22 cellular contexts compared by ENCODE assay signal in genomic region chr6:35174043-35174434, GRCh38. TPM values are rescaled to one million over a fixed set of nuclear protein-coding genes. Genes with fewer than 3 reads are reported as not detected.
DNase-seq lines count a peak whose midpoint lies in the region; ATAC-seq, FAIRE-seq and TF ChIP-seq lines count a peak whose summit lies in the region.
"Had no signal": no experiment of that assay in that cellular context is flagged by ENCODE, and none has a peak within 500 bp of the region (broad histone marks: within the 10 kb centered on the region; RNA-seq: fewer than 3 reads in every experiment).

No MANE protein-coding gene starts in this region.

- peak overlapping the region; percentile 22 for H3K27ac Mint-ChIP-seq in endodermal cell
- H3K27ac Mint-ChIP-seq: IgD-negative memory B cell had no signal

- H3K4me1 Mint-ChIP-seq in endodermal cell = peaks cover 15% of the 10 kb centered on the region

- H3K27me3 ChIP-seq in BLaER1 (no peaks in the 10 kb centered on the region), PC-3 (ENCODE audit: low read length) (no peaks in the 10 kb centered on the region), endodermal cell (ENCODE audit: control insufficient read depth, insufficient read depth, low read length, poor library complexity, severe bottlenecking) (peaks cover 14% of the 10 kb centered on the region), prostate gland (replicated peaks; ENCODE audit: insufficient read depth) (no peaks in the 10 kb centered on the region), small intestine (ENCODE audit: control insufficient read depth in 2 of 2, insufficient read depth in 2 of 2, low read length in 2 of 2) (peaks cover 0 to 4% of the 10 kb centered on the region in 2 donors)
- no peaks in the 10 kb centered on the region for H3K27me3 ChIP-seq in BLaER1 treated with 17β-estradiol and CSF1 and Interleukin-3, amounts not matched to agents 10 nM and 100 nM

- BruUV-seq in PC-3 (replicated peaks; lab: Mats Ljungman, UMichigan) = TSS peak; percentile 84

- H3K9ac ChIP-seq in BLaER1 (no peak overlapping the region), PC-3 (ENCODE audit: low read length) (peak overlapping the region; percentile 48; the same call in 1 of the 2 replicates), endodermal cell (ENCODE audit: extremely low read depth, low read length, poor library complexity, severe bottlenecking) (no peak overlapping the region)
- H3K9ac ChIP-seq in BLaER1 treated with 17β-estradiol and CSF1 and Interleukin-3, amounts not matched to agents 10 nM and 100 nM = peak overlapping the region in 4 of 11 experiments; percentile 30 to 60 (median 48); a peak in 8 of 22 replicates
- H3K9ac ChIP-seq: SK-N-SH had no signal

- intact Hi-C loops in PC-3 (cut with micrococcal nuclease) = no loop called here
- intact Hi-C loops in prostate gland (cut with DNase I) = no loop called here

- POLR2A ChIA-PET in PC-3 (lab: Charles Lee; ENCODE audit: unreplicated experiment) = no interaction called here

- no peaks in the 10 kb centered on the region for H3K36me3 Mint-ChIP-seq in endodermal cell (ENCODE audit: low read depth)
- H3K36me3 Mint-ChIP-seq: T-cell had no signal

- peaks cover 14% of the 10 kb centered on the region for H3K4me1 ChIP-seq in BLaER1
- peaks cover 11 to 22% (median 16%) of the 10 kb centered on the region in 10 experiments for H3K4me1 ChIP-seq in BLaER1 treated with 17β-estradiol and CSF1 and Interleukin-3, amounts not matched to agents 10 nM and 100 nM
- peaks cover 41% of the 10 kb centered on the region for H3K4me1 ChIP-seq in PC-3 (ENCODE audit: insufficient read depth, low read length)
- no peaks in the 10 kb centered on the region for H3K4me1 ChIP-seq in endodermal cell (ENCODE audit: control insufficient read depth, insufficient read depth, low read length)
- no peaks in the 10 kb centered on the region for H3K4me1 ChIP-seq in prostate gland (replicated peaks)
- H3K4me1 ChIP-seq in small intestine (ENCODE audit: control insufficient read depth in 2 of 2, insufficient read depth in 1 of 2, low read depth in 1 of 2, low read length in 1 of 2) = no peaks in the 10 kb centered on the region
- H3K4me1 ChIP-seq: BE2C had no signal

- no peaks in the 10 kb centered on the region for H3K79me2 ChIP-seq in PC-3 (ENCODE audit: low read length)

- H3K27ac ChIP-seq in BLaER1 = no peak overlapping the region
- H3K27ac ChIP-seq in BLaER1 treated with 17β-estradiol and CSF1 and Interleukin-3, amounts not matched to agents 10 nM and 100 nM = peak overlapping the region in 8 of 11 experiments; percentile 14 to 83 (median 53); a peak in 13 of 22 replicates
- H3K27ac ChIP-seq in PC-3 (ENCODE audit: low read length) = peak overlapping the region; percentile 79
- no peak overlapping the region for H3K27ac ChIP-seq in endodermal cell (ENCODE audit: low read depth, low read length)
- no peak overlapping the region for H3K27ac ChIP-seq in prostate gland
- no peak overlapping the region for H3K27ac ChIP-seq in small intestine (ENCODE audit: low read depth in 1 of 2, low read length in 1 of 2)

- ATAC-seq in PC-3 = peak; percentile 5; the same call in 1 of the 2 replicates
- no peak for ATAC-seq in HG03039 (IDR thresholded peaks at IDR 0.05; ENCODE audit: unreplicated experiment)

- H3K9me3 ChIP-seq in BLaER1 (peaks cover 8% of the 10 kb centered on the region; the same call in 1 of the 2 replicates), PC-3 (ENCODE audit: low read length) (no peaks in the 10 kb centered on the region), endodermal cell (ENCODE audit: control insufficient read depth, low read length) (no peaks in the 10 kb centered on the region), prostate gland (no peaks in the 10 kb centered on the region), small intestine (ENCODE audit: control insufficient read depth, low read depth) (no peaks in the 10 kb centered on the region)
- peaks cover 0 to 10% (median 0%) of the 10 kb centered on the region in 11 experiments; a peak in 5 of 22 replicates for H3K9me3 ChIP-seq in BLaER1 treated with 17β-estradiol and CSF1 and Interleukin-3, amounts not matched to agents 10 nM and 100 nM (replicated peaks in 1 of 11)
- H3K9me3 ChIP-seq: BE2C, SK-N-SH had no signal

- H3K36me3 ChIP-seq in BLaER1 (no peaks in the 10 kb centered on the region), PC-3 (ENCODE audit: low read depth, low read length) (no peaks in the 10 kb centered on the region), endodermal cell (ENCODE audit: control insufficient read depth, insufficient read depth, low read length) (no peaks in the 10 kb centered on the region), prostate gland (no peaks in the 10 kb centered on the region), small intestine (ENCODE audit: control insufficient read depth in 2 of 2, insufficient read depth in 2 of 2, low read length in 2 of 2) (no peaks in the 10 kb centered on the region)
- no peaks in the 10 kb centered on the region for H3K36me3 ChIP-seq in BLaER1 treated with 17β-estradiol and CSF1 and Interleukin-3, amounts not matched to agents 10 nM and 100 nM
- H3K36me3 ChIP-seq: BE2C had no signal

- H3K27me3 Mint-ChIP-seq in endodermal cell (ENCODE audit: insufficient read depth) = peaks cover 27% of the 10 kb centered on the region

- no peaks in the 10 kb centered on the region for H3K9me2 ChIP-seq in PC-3 (replicated peaks; ENCODE audit: low read length)
- H3K9me2 ChIP-seq: SK-N-SH had no signal

- TF ChIP-seq CTCF in PC-3 (conservative IDR thresholded peaks at IDR 0.05; ENCODE audit: low read depth, low read length) (no peak), endodermal cell (conservative IDR thresholded peaks at IDR 0.05) (no peak), prostate gland (IDR thresholded peaks at IDR 0.05) (no peak)

- H3K4me2 ChIP-seq in BLaER1 (peak overlapping the region; percentile 59), PC-3 (ENCODE audit: low read length) (peak overlapping the region; percentile 36)
- peak overlapping the region; percentile 45 to 89 (median 61) for H3K4me2 ChIP-seq in BLaER1 treated with 17β-estradiol and CSF1 and Interleukin-3, amounts not matched to agents 10 nM and 100 nM
- H3K4me2 ChIP-seq: SK-N-SH had no signal

- FAIRE-seq in small intestine (lab: Jason Lieb, UNC) = no peak
- FAIRE-seq: G401.6, GM12891, GM18507 had no signal

- WGBS in endodermal cell (ENCODE audit: insufficient coverage in 1 of 2, insufficient read length in 1 of 2), 2 experiments = 80 to 89% methylated on average over 1 to 3 of the region's 3 CpGs
- 72% methylated on average over 3 of the region's 3 CpGs for WGBS in prostate gland
- WGBS in small intestine, 3 donors = 66 to 72% (median 70%) methylated on average over 3 of the region's 3 CpGs

- CTCF ChIA-PET in PC-3 (lab: Charles Lee) = no interaction called here

- no peak overlapping the region for H3K4me3 Mint-ChIP-seq in endodermal cell
- H3K4me3 Mint-ChIP-seq: IgD-negative memory B cell, T-cell had no signal

- DNase-seq in PC-3 = no peak
- DNase-seq in endodermal cell = no peak
- DNase-seq in 8988T = no peak
- no peak for DNase-seq in prostate gland (ENCODE audit: low spot score)
- no peak for DNase-seq in small intestine
- DNase-seq: BE2C, DND-41, H7, NCI-H1417 treated with DMSO at 0.1 percent for 48 hours, NCI-H2029, NCI-H2171, NCI-H446, SK-N-SH, T-cell had no signal

- no peaks in the 10 kb centered on the region for H4K20me1 ChIP-seq in BLaER1
- H4K20me1 ChIP-seq in BLaER1 treated with 17β-estradiol and CSF1 and Interleukin-3, amounts not matched to agents 10 nM and 100 nM = no peaks in the 10 kb centered on the region
- H4K20me1 ChIP-seq in PC-3 (ENCODE audit: low read length) = no peaks in the 10 kb centered on the region

- H2AFZ ChIP-seq in PC-3 (ENCODE audit: low read length) = peak overlapping the region; percentile 49

- H3K4me3 ChIP-seq in BLaER1 (no peak overlapping the region), PC-3 (ENCODE audit: low read length) (no peak overlapping the region), endodermal cell (ENCODE audit: low read length) (no peak overlapping the region), prostate gland (no peak overlapping the region), small intestine (ENCODE audit: low read depth in 1 of 2, low read length in 2 of 2) (no peak overlapping the region)
- H3K4me3 ChIP-seq in BLaER1 treated with 17β-estradiol and CSF1 and Interleukin-3, amounts not matched to agents 10 nM and 100 nM = no peak overlapping the region

- peaks cover 5% of the 10 kb centered on the region for H3K9me3 Mint-ChIP-seq in endodermal cell
- H3K9me3 Mint-ChIP-seq: IgD-negative memory B cell had no signal

- no peak for TF ChIP-seq POLR2A in prostate gland (IDR thresholded peaks at IDR 0.05)

- no peaks in the 10 kb centered on the region for H3F3A ChIP-seq in PC-3 (ENCODE audit: low read length, unreplicated experiment)

RNA-seq across cellular contexts. Expression of gene TCP11, which starts 32.9 kb away (rescaled TPM):
- total RNA-seq in PC-3 (2014; rRNA removed) = 1.3 and 1.7 TPM in 2 replicates
- total RNA-seq in endodermal cell = not detected
- 1.1 TPM for polyA plus RNA-seq in endodermal cell (2013, experiment 1 of 2)
- 0.21 TPM for polyA plus RNA-seq in endodermal cell (2013, experiment 2 of 2)
- 10 to 100 TPM in 1 of 2 donors, under 1 TPM in 1; 0.87 to 33.3 TPM for total RNA-seq in prostate gland
- not detected for polyA plus RNA-seq in small intestine
- total RNA-seq: HT1080, T-cell had no signal
- polyA plus RNA-seq: IgD-negative memory B cell had no signal

RNA-seq across cellular contexts. Expression of gene SCUBE3, which starts 39.7 kb away (rescaled TPM):
- total RNA-seq in PC-3 (2014; rRNA removed) = 1.5 and 2.4 TPM in 2 replicates
- total RNA-seq in endodermal cell = under 1 TPM; 0.27 to 0.86 TPM
- 22.4 TPM for polyA plus RNA-seq in endodermal cell (2013, experiment 1 of 2)
- polyA plus RNA-seq in endodermal cell (2013, experiment 2 of 2) = 18.8 TPM
- 1 to 10 TPM; 2.0 to 3.4 TPM for total RNA-seq in prostate gland
- under 1 TPM in 1 of 3 donors, not detected in 2; 0.12 TPM for polyA plus RNA-seq in small intestine

Comparison
In these comparisons a context has a peak if more than half of its experiments do, and no peak if none do; other contexts are left out.
1. H3K27ac ChIP-seq: peak in BLaER1 treated with 17β-estradiol and CSF1 and Interleukin-3, amounts not matched to agents 10 nM and 100 nM (8 of 11) and PC-3 (single experiment); none in BLaER1 (single experiment), endodermal cell (single experiment), prostate gland (0 of 2) and small intestine (0 of 2).
2. Peak in every context shown above with its lines, with median percentiles within 50 percentile points of each other: H3K4me2 ChIP-seq.